8 cellular contexts compared by ENCODE assay signal in genomic region chr15:67521770-67522568, GRCh38. TPM values are rescaled to one million over a fixed set of nuclear protein-coding genes. Genes with fewer than 3 reads are reported as not detected.
DNase-seq lines count a peak whose midpoint lies in the region; TF ChIP-seq lines count a peak whose summit lies in the region.

No MANE protein-coding gene starts in this region.

- peak overlapping the region; percentile 91 to 92 for H3K4me3 Mint-ChIP-seq in CD14-positive monocyte
- peak overlapping the region; percentile 89 for H3K4me3 Mint-ChIP-seq in HFFc6

- no peaks in the 10 kb centered on the region for H3K9me3 Mint-ChIP-seq in CD14-positive monocyte
- H3K9me3 Mint-ChIP-seq in HFFc6, result no peaks in the 10 kb centered on the region

- H3K36me3 Mint-ChIP-seq in CD14-positive monocyte, result peaks cover 5 to 7% of the 10 kb centered on the region in 2 donors
- H3K36me3 Mint-ChIP-seq in HFFc6 (ENCODE audit: low read depth), result peaks cover 17% of the 10 kb centered on the region

- H3K27ac ChIP-seq in SJSA1 (peak overlapping the region; percentile 65), epithelial cell of prostate (peak overlapping the region; percentile 82)

- no peak for DNase-seq in CD14-positive monocyte (ENCODE audit: low spot score)
- peak; percentile 57 for DNase-seq in HFFc6
- peak in 1 of 2 experiments; percentile 59 for DNase-seq in SJSA1 (ENCODE audit: low read depth in 1 of 2, low spot score in 2 of 2)
- DNase-seq in epithelial cell of prostate (ENCODE audit: low read depth, low spot score), result no peak
- peak; percentile 68 for DNase-seq in myocyte (ENCODE audit: low read depth)
- DNase-seq in SHP77 treated with DMSO at 0.1 percent for 48 hours (lab: John Stamatoyannopoulos, UW), result no peak
- DNase-seq in GF-D8 (lab: John Stamatoyannopoulos, UW), result no peak
- DNase-seq in amniotic stem cell (lab: John Stamatoyannopoulos, UW), result no peak

- H3K4me3 ChIP-seq in SJSA1, result peak overlapping the region; percentile 67

- peaks cover 19% of the 10 kb centered on the region for H3K4me1 ChIP-seq in SJSA1 (replicated peaks)

- H3K9me3 ChIP-seq in SJSA1 (replicated peaks), result no peaks in the 10 kb centered on the region

- H3K27me3 ChIP-seq in SJSA1 (replicated peaks), result no peaks in the 10 kb centered on the region

- H3K36me3 ChIP-seq in SJSA1, result peaks cover 2% of the 10 kb centered on the region; the same call in 1 of the 2 replicates

- intact Hi-C loops in CD14-positive monocyte (cut with micrococcal nuclease), result loop anchor here (2.0 to 10.0 kb wide), 2 partner anchors 21 to 313 kb away; partner anchors contain the start of gene MAP2K5 (in 1 of the 2)

- peaks cover 28% of the 10 kb centered on the region for H3K4me1 Mint-ChIP-seq in CD14-positive monocyte
- peaks cover 36% of the 10 kb centered on the region for H3K4me1 Mint-ChIP-seq in HFFc6 (ENCODE audit: low read depth)

- peak overlapping the region; percentile 95 to 97 (median 96) for H3K27ac Mint-ChIP-seq in CD14-positive monocyte
- H3K27ac Mint-ChIP-seq in HFFc6, result peak overlapping the region; percentile 96

- TF ChIP-seq CTCF in CD14-positive monocyte (IDR thresholded peaks at IDR 0.05), result no peak
- TF ChIP-seq CTCF in HFFc6 (IDR thresholded peaks at IDR 0.05), result no peak

- no peaks in the 10 kb centered on the region for H3K27me3 Mint-ChIP-seq in CD14-positive monocyte (ENCODE audit: low read depth in 3 of 3)
- H3K27me3 Mint-ChIP-seq in HFFc6 (ENCODE audit: insufficient read depth), result no peaks in the 10 kb centered on the region

RNA-seq across cellular contexts. Expression of gene C15orf61, which starts 1.0 kb away (rescaled TPM):
- 1 to 10 TPM; 3.6 to 3.9 TPM for polyA plus RNA-seq in CD14-positive monocyte
- total RNA-seq in HFFc6 (2021; fragmentation: NEBNext Ultra II Directional; extraction: Animal tissue kit (Norgen Biotek cat#: 25700)), result 1 to 10 TPM; 5.1 to 7.5 (median 5.9) TPM
- 3.1 and 3.4 TPM in 2 replicates for total RNA-seq in SJSA1 (2014; rRNA removed; shearing (Covaris generic))
- 4.6 and 9.8 TPM in 2 replicates for total RNA-seq in myocyte
- 5.1 TPM for polyA plus RNA-seq in myocyte (2012)

RNA-seq across cellular contexts. Expression of gene MAP2K5, which starts 20.5 kb away (rescaled TPM):
- 10 to 100 TPM; 10.2 to 11.3 TPM for polyA plus RNA-seq in CD14-positive monocyte
- total RNA-seq in HFFc6 (2021; fragmentation: NEBNext Ultra II Directional; extraction: Animal tissue kit (Norgen Biotek cat#: 25700)), result 10 to 100 TPM; 10.2 to 14.3 (median 13.3) TPM
- total RNA-seq in SJSA1 (2014; rRNA removed; shearing (Covaris generic)), result 1.0 and 4.3 TPM in 2 replicates
- 5.6 and 8.9 TPM in 2 replicates for total RNA-seq in myocyte
- 16.7 TPM for polyA plus RNA-seq in myocyte (2012)

Comparison
In these comparisons a context has a peak if more than half of its experiments do, and no peak if none do; other contexts are left out.
1. DNase-seq: peak in HFFc6 (single experiment) and myocyte (single experiment); none in CD14-positive monocyte (single experiment), epithelial cell of prostate (single experiment), SHP77 treated with DMSO at 0.1 percent for 48 hours (single experiment), GF-D8 (single experiment) and amniotic stem cell (single experiment).